19 cellular contexts compared by ENCODE assay signal in the genomic region with DNA sequence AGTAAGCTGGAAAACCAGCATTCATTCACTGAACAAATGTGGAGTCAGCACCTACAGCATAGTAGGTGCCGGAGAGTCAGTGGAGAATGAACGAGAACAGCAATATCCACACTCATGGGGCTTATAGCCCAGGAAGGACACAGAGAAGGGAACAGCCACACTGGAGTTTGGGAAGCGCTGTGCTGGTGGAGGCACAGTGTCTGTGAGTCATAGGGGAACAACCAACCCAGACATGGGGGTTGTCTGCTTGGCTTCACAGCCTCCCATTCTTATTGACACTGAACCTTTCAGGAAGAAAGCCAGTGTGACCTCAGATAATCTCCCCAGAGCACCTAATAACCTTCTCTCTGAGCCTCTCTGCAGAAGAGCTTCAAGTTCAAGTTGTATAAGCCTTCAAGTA. TPM values are rescaled to one million over a fixed set of nuclear protein-coding genes. Genes with fewer than 3 reads are reported as not detected.
DNase-seq lines count a peak whose midpoint lies in the region; ATAC-seq, FAIRE-seq and TF ChIP-seq lines count a peak whose summit lies in the region.
"Had no signal": no experiment of that assay in that cellular context is flagged by ENCODE, and none has a peak within 500 bp of the region (broad histone marks: within the 10 kb centered on the region; RNA-seq: fewer than 3 reads in every experiment).

No MANE protein-coding gene starts in this region.

- H2BK120ac ChIP-seq in H1 (replicated peaks; ENCODE audit: low read depth, low read length): no peak overlapping the region
- H2BK120ac ChIP-seq in mesenchymal stem cell (ENCODE audit: low read depth, low read length): no peak overlapping the region

- no peak for TF ChIP-seq RAD21 in H1 (IDR thresholded peaks at IDR 0.05 in 1 of 2, conservative IDR thresholded peaks at IDR 0.05 in 1 of 2; ENCODE audit: low read depth in 2 of 2, low read length in 2 of 2)

- no peak overlapping the region for H3K4me3 ChIP-seq in ACC112 (ENCODE audit: low read depth, low read length)
- no peak overlapping the region for H3K4me3 ChIP-seq in H1 (ENCODE audit: extremely low read depth in 1 of 4, insufficient read depth in 2 of 4, low read depth in 3 of 4, low read length in 4 of 4)
- H3K4me3 ChIP-seq in mesenchymal stem cell (ENCODE audit: insufficient read depth in 1 of 2, low read depth in 1 of 2, low read length in 2 of 2): no peak overlapping the region
- no peak overlapping the region for H3K4me3 ChIP-seq in WERI-Rb-1 (ENCODE audit: low read depth, low read length)
- H3K4me3 ChIP-seq: GM12878 had no signal

- 100% methylated on average over 3 of the region's 3 CpGs; no CpG with 5 or more reads in 1 of the 2 experiments for WGBS in H1 (ENCODE audit: extremely low coverage in 1 of 2, insufficient coverage in 1 of 2, insufficient read length in 1 of 2, insufficient replicate concordance in 2 of 2, low coverage in 1 of 2, low lambda C conversion rate in 2 of 2, missing lambda C conversion rate in 1 of 2), 2 experiments
- 88% methylated on average over 3 of the region's 3 CpGs for whole genome bisulfite sequencing in mesenchymal stem cell

- H3K36me3 Mint-ChIP-seq in activated CD4-positive, alpha-beta T cell treated with anti-CD3 and anti-CD28 coated beads, Interleukin-2, amount 10 ng/mL, durations not matched to agents 7 days and 5 days (ENCODE audit: low read depth): no peaks in the 10 kb centered on the region
- H3K36me3 Mint-ChIP-seq: CD8-positive, alpha-beta memory T cell had no signal

- H4K91ac ChIP-seq in H1 (replicated peaks; ENCODE audit: insufficient read length, low read length) (no peak overlapping the region), mesenchymal stem cell (ENCODE audit: low read length) (no peak overlapping the region)

- no peak overlapping the region for H3K23ac ChIP-seq in H1 (ENCODE audit: insufficient read length)
- H3K23ac ChIP-seq in mesenchymal stem cell (ENCODE audit: low read length in 2 of 2): no peak overlapping the region

- no peaks in the 10 kb centered on the region for H3K36me3 ChIP-seq in ACC112 (ENCODE audit: insufficient read depth, low read length)
- no peaks in the 10 kb centered on the region for H3K36me3 ChIP-seq in H1 (ENCODE audit: control insufficient read depth in 2 of 4, insufficient read depth in 4 of 4, low read length in 3 of 4)
- no peaks in the 10 kb centered on the region for H3K36me3 ChIP-seq in mesenchymal stem cell (ENCODE audit: control insufficient read depth in 1 of 2, insufficient read depth in 2 of 2, low read depth in 1 of 2, low read length in 2 of 2)
- H3K36me3 ChIP-seq in WERI-Rb-1: no peaks in the 10 kb centered on the region

- H3K14ac ChIP-seq in H1 (ENCODE audit: insufficient read length) (no peak overlapping the region), mesenchymal stem cell (ENCODE audit: low read length in 2 of 2) (no peak overlapping the region)

- POLR2A ChIA-PET in H1 (lab: Charles Lee; ENCODE audit: partially characterized antibody): no interaction called here
- POLR2A ChIA-PET in activated CD4-positive, alpha-beta T cell treated with anti-CD3 and anti-CD28 coated beads, Interleukin-2, amount 10 ng/mL, durations not matched to agents 7 days and 5 days (lab: Charles Lee): no interaction called here

- H3K27ac Mint-ChIP-seq in activated CD4-positive, alpha-beta T cell treated with anti-CD3 and anti-CD28 coated beads, Interleukin-2, amount 10 ng/mL, durations not matched to agents 7 days and 5 days: no peak overlapping the region

- H3K79me1 ChIP-seq in H1 (ENCODE audit: low read depth, low read length) (no peaks in the 10 kb centered on the region), mesenchymal stem cell (replicated peaks; ENCODE audit: low read length, poor library complexity, severe bottlenecking) (no peaks in the 10 kb centered on the region)

- no peak for ATAC-seq in HG02763 (IDR thresholded peaks at IDR 0.05; ENCODE audit: unreplicated experiment)
- ATAC-seq: GM12878 had no signal

- no peak overlapping the region for H4K5ac ChIP-seq in H1 (ENCODE audit: insufficient read length, low read depth, low read length)

- TF ChIP-seq CTCF in H1 (IDR thresholded peaks at IDR 0.05; ENCODE audit: control extremely low read depth in 1 of 3, insufficient read depth in 1 of 3, low read depth in 1 of 3, low read length in 3 of 3) (no peak), GM13976 (IDR thresholded peaks at IDR 0.05; ENCODE audit: borderline replicate concordance, control extremely low read depth, extremely low read depth, insufficient read depth, missing control alignments) (no peak), WERI-Rb-1 (IDR thresholded peaks at IDR 0.05; ENCODE audit: low read depth, low read length) (no peak)

- H2BK12ac ChIP-seq in H1 (ENCODE audit: low read depth, low read length) (no peak overlapping the region), mesenchymal stem cell (ENCODE audit: low read length in 2 of 2) (no peak overlapping the region)

- H3K27ac ChIP-seq in ACC112 (ENCODE audit: low read depth, low read length) (no peak overlapping the region), H1 (ENCODE audit: low read depth, low read length) (no peak overlapping the region), mesenchymal stem cell (ENCODE audit: low read length, poor library complexity, severe bottlenecking) (no peak overlapping the region), WERI-Rb-1 (no peak overlapping the region)

- H3K27me3 ChIP-seq in ACC112 (ENCODE audit: insufficient read depth, low read length) (peaks cover 3% of the 10 kb centered on the region; the same call in 1 of the 2 replicates), H1 (replicated peaks in 1 of 4; ENCODE audit: control insufficient read depth in 3 of 4, extremely low read depth in 1 of 4, insufficient read depth in 3 of 4, low read length in 3 of 4) (no peaks in the 10 kb centered on the region), mesenchymal stem cell (ENCODE audit: control insufficient read depth in 1 of 2, insufficient read depth in 1 of 2, low read length in 2 of 2) (peaks cover 7 to 8% of the 10 kb centered on the region in 2 experiments), WERI-Rb-1 (ENCODE audit: insufficient read depth, low read depth, severe bottlenecking) (peaks cover 57% of the 10 kb centered on the region)

- no peak overlapping the region for H4K8ac ChIP-seq in H1 (ENCODE audit: extremely low read depth, insufficient read depth, low read length)
- H4K8ac ChIP-seq in mesenchymal stem cell (ENCODE audit: low read length): no peak overlapping the region

- no peak for FAIRE-seq in H1 (lab: Jason Lieb, UNC)
- FAIRE-seq: GM12878 had no signal

- H3K9me3 ChIP-seq in H1 (ENCODE audit: insufficient read depth in 2 of 2, low read depth in 1 of 2, low read length in 1 of 2) (peaks cover 0 to 2% of the 10 kb centered on the region in 2 experiments; a peak in 1 of 4 replicates), mesenchymal stem cell (ENCODE audit: control insufficient read depth, low read length) (peaks cover 5% of the 10 kb centered on the region), WERI-Rb-1 (ENCODE audit: severe bottlenecking) (no peaks in the 10 kb centered on the region)

- no peak overlapping the region for H2BK15ac ChIP-seq in H1 (ENCODE audit: low read length)
- H2BK15ac ChIP-seq in mesenchymal stem cell (ENCODE audit: low read depth, poor library complexity, severe bottlenecking): no peak overlapping the region

- no peak overlapping the region for H2BK20ac ChIP-seq in H1 (ENCODE audit: low read length)

- H2BK5ac ChIP-seq in H1 (ENCODE audit: low read depth, low read length): no peak overlapping the region
- H2BK5ac ChIP-seq in mesenchymal stem cell (ENCODE audit: low read depth, low read length, poor library complexity, severe bottlenecking): no peak overlapping the region

- H3K4me2 ChIP-seq in H1 (ENCODE audit: insufficient read depth in 1 of 2, low read depth in 2 of 2, low read length in 2 of 2): no peak overlapping the region
- no peak overlapping the region for H3K4me2 ChIP-seq in mesenchymal stem cell (ENCODE audit: low read length, poor library complexity, severe bottlenecking)

- no peak for TF ChIP-seq EP300 in H1 (IDR thresholded peaks at IDR 0.05; ENCODE audit: borderline replicate concordance in 1 of 2, low read depth in 2 of 2, low read length in 2 of 2)

- H3K23me2 ChIP-seq in H1 (ENCODE audit: low read depth, low read length): no peaks in the 10 kb centered on the region

- TF ChIP-seq POLR2A in H1 (IDR thresholded peaks at IDR 0.05; ENCODE audit: control extremely low read depth in 1 of 2, low read depth in 2 of 2, low read length in 2 of 2): no peak

- H3K4ac ChIP-seq in H1 (replicated peaks; ENCODE audit: insufficient read length, low read depth, low read length) (no peak overlapping the region), mesenchymal stem cell (ENCODE audit: low read depth in 1 of 2, low read length in 2 of 2) (no peak overlapping the region)

- H4K20me1 ChIP-seq in H1 (replicated peaks in 1 of 2; ENCODE audit: control insufficient read depth in 1 of 2, insufficient read depth in 2 of 2, low read length in 2 of 2): no peaks in the 10 kb centered on the region

- peaks cover 10% of the 10 kb centered on the region for H3K27me3 Mint-ChIP-seq in activated CD4-positive, alpha-beta T cell treated with anti-CD3 and anti-CD28 coated beads, Interleukin-2, amount 10 ng/mL, durations not matched to agents 7 days and 5 days

- H3K18ac ChIP-seq in H1 (ENCODE audit: extremely low read depth, low read length) (no peak overlapping the region; the same call in 1 of the 2 replicates), mesenchymal stem cell (ENCODE audit: low read depth in 1 of 2, low read length in 2 of 2) (no peak overlapping the region)

- peak overlapping the region; percentile 32 for H2AFZ ChIP-seq in ACC112 (ENCODE audit: low read length, unreplicated experiment)
- peak overlapping the region; percentile 62; the same call in 1 of the 2 replicates for H2AFZ ChIP-seq in H1 (ENCODE audit: low read length)
- no peak overlapping the region for H2AFZ ChIP-seq in mesenchymal stem cell (ENCODE audit: low read depth, low read length)

- no peaks in the 10 kb centered on the region for H3K4me1 Mint-ChIP-seq in activated CD4-positive, alpha-beta T cell treated with anti-CD3 and anti-CD28 coated beads, Interleukin-2, amount 10 ng/mL, durations not matched to agents 7 days and 5 days
- H3K4me1 Mint-ChIP-seq: CD8-positive, alpha-beta memory T cell had no signal

- H3K9me3 Mint-ChIP-seq in activated CD4-positive, alpha-beta T cell treated with anti-CD3 and anti-CD28 coated beads, Interleukin-2, amount 10 ng/mL, durations not matched to agents 7 days and 5 days: no peaks in the 10 kb centered on the region

- H3K79me2 ChIP-seq in ACC112 (ENCODE audit: control insufficient read depth, insufficient read depth, low read length, unreplicated experiment): no peaks in the 10 kb centered on the region
- H3K79me2 ChIP-seq in H1 (ENCODE audit: control insufficient read depth in 1 of 2, insufficient read depth in 2 of 2, low read length in 2 of 2): no peaks in the 10 kb centered on the region

- in situ Hi-C loops in GM13976 (cut with MboI; ENCODE audit: low sequenced_read_pairs, unreplicated experiment): no loop called here

- H3K4me3 Mint-ChIP-seq in activated CD4-positive, alpha-beta T cell treated with anti-CD3 and anti-CD28 coated beads, Interleukin-2, amount 10 ng/mL, durations not matched to agents 7 days and 5 days: no peak overlapping the region
- H3K4me3 Mint-ChIP-seq: CD8-positive, alpha-beta memory T cell had no signal

- peaks cover 15% of the 10 kb centered on the region for H3K4me1 ChIP-seq in ACC112 (ENCODE audit: control insufficient read depth, insufficient read depth, low read length, unreplicated experiment)
- no peaks in the 10 kb centered on the region for H3K4me1 ChIP-seq in H1 (replicated peaks in 1 of 4; ENCODE audit: control insufficient read depth in 3 of 4, insufficient read depth in 4 of 4, low read length in 3 of 4)
- H3K4me1 ChIP-seq in mesenchymal stem cell (ENCODE audit: control insufficient read depth, insufficient read depth, low read depth, low read length): no peaks in the 10 kb centered on the region

- DNase-seq in M059J (ENCODE audit: low read depth) (peak; percentile 59), H1 (ENCODE audit: low read depth in 1 of 2, low spot score in 2 of 2) (no peak), mesenchymal stem cell (peak; percentile 29), GM13976 (ENCODE audit: low spot score) (no peak), WERI-Rb-1 (no peak)
- no peak for DNase-seq in activated CD4-positive, alpha-beta T cell treated with anti-CD3 and anti-CD28 coated beads, Interleukin-2, amount 10 ng/mL, durations not matched to agents 7 days and 5 days
- DNase-seq: ACHN; CD8-positive, alpha-beta memory T cell; DMS 273 treated with DMSO at 0.1 percent for 48 hours; GOT3; KG1; NCI-H1417 treated with DMSO at 0.1 percent for 48 hours; NCI-H2029; NCI-H2171 treated with DMSO at 0.1 percent for 48 hours; NCI-H774; Right ventricle myocardium superior had no signal

- no peak overlapping the region for H3K56ac ChIP-seq in H1 (replicated peaks; ENCODE audit: insufficient read length, low read depth, low read length)

- H2AK5ac ChIP-seq in H1 (ENCODE audit: low read depth, low read length) (no peak overlapping the region), mesenchymal stem cell (ENCODE audit: low read length, severe bottlenecking) (no peak overlapping the region)

- CTCF ChIA-PET in H1 (lab: Charles Lee; ENCODE audit: partially characterized antibody): interaction anchor here (0.8 kb wide), 1 partner anchor 40 kb away, joined by 4 read pairs; no protein-coding TSS in a partner anchor
- CTCF ChIA-PET in activated CD4-positive, alpha-beta T cell treated with anti-CD3 and anti-CD28 coated beads, Interleukin-2, amount 10 ng/mL, durations not matched to agents 7 days and 5 days (lab: Charles Lee): interaction anchor here (0.7 kb wide), 2 partner anchors 1475 to 1840 kb away, joined by 3 to 4 read pairs; no protein-coding TSS in a partner anchor

- H3K9ac ChIP-seq in H1 (replicated peaks in 1 of 4; ENCODE audit: extremely low read depth in 1 of 4, low read depth in 3 of 4, low read length in 3 of 4) (no peak overlapping the region), mesenchymal stem cell (ENCODE audit: low read length) (no peak overlapping the region)

RNA-seq across cellular contexts. Expression of gene UBASH3B, which starts 56.6 kb away (rescaled TPM):
- 14.9 and 19.3 TPM in 2 replicates for total RNA-seq in M059J (2014; rRNA removed; shearing (Covaris generic))
- 8.9 and 9.5 TPM in 2 replicates for total RNA-seq in H1 (2021; fragmentation: NEBNext Ultra II Directional; extraction: Animal tissue kit (Norgen Biotek cat#: 25700))
- 7.5 and 7.6 TPM in 2 replicates for polyA plus RNA-seq in H1 (2011; rRNA removed)
- polyA plus RNA-seq in H1 (2011; cell fraction: cytosol; rRNA removed): 5.0 TPM
- 7.6 TPM for polyA plus RNA-seq in H1 (2011; cell fraction: nucleus; rRNA removed)
- polyA plus RNA-seq in H1 (2012, experiment 1 of 2): 4.4 to 7.8 TPM (median 5.7 TPM) in 4 replicates
- polyA plus RNA-seq in H1 (2012, experiment 2 of 2): 0.92 TPM
- 4.3 TPM for polyA plus RNA-seq in H1 (2013, experiment 1 of 2)
- polyA plus RNA-seq in H1 (2013, experiment 2 of 2): 4.7 TPM
- 17.4 and 24.7 TPM in 2 replicates for polyA minus RNA-seq in H1 (2011; rRNA and poly(A)+ RNA removed)
- polyA minus RNA-seq in H1 (2011; cell fraction: cytosol; rRNA and poly(A)+ RNA removed): 4.4 TPM
- polyA minus RNA-seq in H1 (2011; cell fraction: nucleus; rRNA and poly(A)+ RNA removed): 22.5 TPM
- polyA plus RNA-seq in mesenchymal stem cell (2013, experiment 1 of 2): 23.3 TPM
- polyA plus RNA-seq in mesenchymal stem cell (2013, experiment 2 of 2): 25.0 TPM
- total RNA-seq in activated CD4-positive, alpha-beta T cell treated with anti-CD3 and anti-CD28 coated beads, Interleukin-2, amount 10 ng/mL, durations not matched to agents 7 days and 5 days: 10 to 100 TPM; 15.2 to 15.8 TPM

Comparison
In these comparisons a context has a peak if more than half of its experiments do, and no peak if none do; other contexts are left out.
1. DNase-seq: peak in M059J (single experiment) and mesenchymal stem cell (single experiment); none in H1 (0 of 2), GM13976 (single experiment), WERI-Rb-1 (single experiment) and activated CD4-positive, alpha-beta T cell treated with anti-CD3 and anti-CD28 coated beads, Interleukin-2, amount 10 ng/mL, durations not matched to agents 7 days and 5 days (single experiment).